ENCODE assay signal across 10 cellular contexts in genomic region chr19:45340899-45341453, GRCh38. TPM values are rescaled to one million over a fixed set of nuclear protein-coding genes. Genes with fewer than 3 reads are reported as not detected.
A peak's percentile ranks its signal among the peaks of the same experiment; 100 is the strongest.
DNase-seq lines count a peak whose midpoint lies in the region; ATAC-seq, FAIRE-seq and TF ChIP-seq lines count a peak whose summit lies in the region.
"Had no signal": no experiment of that assay in that cellular context is flagged by ENCODE, and none has a peak within 500 bp of the region (broad histone marks: within the 10 kb centered on the region; RNA-seq: fewer than 3 reads in every experiment).

No MANE protein-coding gene starts in this region.

- ATAC-seq in heart right ventricle = peak in 1 of 8 donors; percentile 4
- ATAC-seq in left cardiac atrium = no peak
- ATAC-seq in K562 = peak; percentile 22
- ATAC-seq in left colon = peak; percentile 32
- ATAC-seq in HG02623 (IDR thresholded peaks at IDR 0.05; ENCODE audit: unreplicated experiment) = no peak

- intact Hi-C loops in heart right ventricle (cut with DNase I) (no loop called here), left cardiac atrium (cut with DNase I) (no loop called here), K562 (cut with micrococcal nuclease) (no loop called here), left colon (cut with DNase I, micrococcal nuclease) (no loop called here), vagina (cut with DNase I) (no loop called here), head of caudate nucleus (cut with DNase I) (no loop called here)

- TF ChIP-seq POLR2A in K562 (conservative IDR thresholded peaks at IDR 0.05) (no peak), vagina (IDR thresholded peaks at IDR 0.05) (no peak)

- in situ Hi-C loops in K562 (cut with MboI) = no loop called here

- H2AFZ ChIP-seq in K562 (ENCODE audit: low read depth, low read length) = peak overlapping the region; percentile 56

- H3K36me3 ChIP-seq in heart right ventricle = no peaks in the 10 kb centered on the region
- H3K36me3 ChIP-seq in K562 (ENCODE audit: control insufficient read depth, insufficient read depth, low read length) = no peaks in the 10 kb centered on the region
- H3K36me3 ChIP-seq in vagina = no peaks in the 10 kb centered on the region
- H3K36me3 ChIP-seq: tibial artery had no signal

- H3K79me2 ChIP-seq in K562 (ENCODE audit: control insufficient read depth, insufficient read depth, low read length) = no peaks in the 10 kb centered on the region

- H3K9me3 ChIP-seq in heart right ventricle = no peaks in the 10 kb centered on the region
- H3K9me3 ChIP-seq in K562 (replicated peaks; ENCODE audit: control insufficient read depth, insufficient read depth, low read depth, low read length) = no peaks in the 10 kb centered on the region
- no peaks in the 10 kb centered on the region for H3K9me3 ChIP-seq in vagina
- H3K9me3 ChIP-seq: tibial artery had no signal

- POLR2A ChIA-PET in K562 (lab: Yijun Ruan, JAX) = interaction anchor here (1.4 kb wide), 1 partner anchor 140 kb away, joined by 3 read pairs; no protein-coding TSS in a partner anchor

- CTCF ChIA-PET in K562 (lab: Yijun Ruan, JAX; ENCODE audit: low intra/inter-chr PET ratio) = interaction anchor here (0.7 kb wide), 1 partner anchor 261 kb away, joined by 4 read pairs; no protein-coding TSS in a partner anchor

- TF ChIP-seq EP300 in K562 (IDR thresholded peaks at IDR 0.05; ENCODE audit: low read length) = no peak

- peak overlapping the region; percentile 69 for H3K4me2 ChIP-seq in K562 (ENCODE audit: insufficient read depth, low read length)

- H3K9me1 ChIP-seq in K562 (ENCODE audit: control insufficient read depth, insufficient read depth, low read length) = no peaks in the 10 kb centered on the region

- H3K4me3 ChIP-seq in heart right ventricle = peak overlapping the region in 8 of 10 donors; percentile 17 to 34 (median 30)
- peak overlapping the region; percentile 42 for H3K4me3 ChIP-seq in K562
- H3K4me3 ChIP-seq in vagina = peak overlapping the region; percentile 42 to 43
- H3K4me3 ChIP-seq: tibial artery had no signal

- DNase-seq in heart right ventricle (no peak), left cardiac atrium (no peak), K562 (ENCODE audit: extremely low read depth in 1 of 4, low spot score in 3 of 4) (no peak), left colon (peak in 1 of 2 donors; percentile 18), vagina (ENCODE audit: extremely low spot score in 2 of 2) (no peak), head of caudate nucleus (no peak), GM10266 (ENCODE audit: extremely low spot score) (no peak)
- DNase-seq: NCI-H510A treated with DMSO at 0.1 percent for 48 hours, tibial artery had no signal

- TF ChIP-seq RAD21 in K562 (CRISPR knock-in tag; conservative IDR thresholded peaks at IDR 0.05 in 1 of 2, IDR thresholded peaks at IDR 0.05 in 1 of 2) = no peak

- BruUV-seq in K562 (replicated peaks; lab: Mats Ljungman, UMichigan) = no TSS peak

- WGBS in heart right ventricle, 2 donors = 14 to 16% methylated on average over 22 to 25 of the region's 25 CpGs
- WGBS in K562 (ENCODE audit: insufficient coverage, low coverage, missing lambda C conversion rate) = 11% methylated on average over 7 of the region's 25 CpGs

- peak; percentile 56 for FAIRE-seq in K562 (lab: Jason Lieb, UNC)

- H3K4me1 ChIP-seq in heart right ventricle (peaks cover 0 to 10% (median 5%) of the 10 kb centered on the region in 9 donors), K562 (replicated peaks in 1 of 2; ENCODE audit: control insufficient read depth in 2 of 2, insufficient read depth in 2 of 2, low read length in 2 of 2) (peaks cover 7 to 40% of the 10 kb centered on the region in 2 experiments; a peak in 4 of 5 replicates), vagina (peaks cover 14% of the 10 kb centered on the region)

- no peak overlapping the region for H3K27ac ChIP-seq in heart right ventricle
- no peak overlapping the region for H3K27ac ChIP-seq in K562 (ENCODE audit: extremely low read depth, low read depth, low read length)
- H3K27ac ChIP-seq in vagina = peak overlapping the region; percentile 43
- H3K27ac ChIP-seq: tibial artery had no signal

- H3K9ac ChIP-seq in K562 (ENCODE audit: insufficient read depth in 1 of 2, low read depth in 2 of 2, low read length in 2 of 2) = peak overlapping the region in 1 of 2 experiments; percentile 66; a peak in 3 of 4 replicates

- no peaks in the 10 kb centered on the region for H4K20me1 ChIP-seq in K562 (replicated peaks; ENCODE audit: control insufficient read depth, insufficient read depth, low read length)

- H3K27me3 ChIP-seq in heart right ventricle (peaks cover 6 to 42% (median 34%) of the 10 kb centered on the region in 7 donors), K562 (ENCODE audit: control insufficient read depth in 2 of 2, insufficient read depth in 2 of 2, low read length in 2 of 2) (peaks cover 8 to 13% of the 10 kb centered on the region in 2 experiments; a peak in 3 of 5 replicates), vagina (no peaks in the 10 kb centered on the region)

- TF ChIP-seq CTCF in heart right ventricle (IDR thresholded peaks at IDR 0.05) (no peak), K562 (IDR thresholded peaks at IDR 0.05 in 2 of 3, conservative IDR thresholded peaks at IDR 0.05 in 1 of 3; ENCODE audit: insufficient read depth in 2 of 3, low read depth in 1 of 3, low read length in 3 of 3) (no peak), vagina (IDR thresholded peaks at IDR 0.05) (no peak), GM10266 (IDR thresholded peaks at IDR 0.05; ENCODE audit: control insufficient read depth, insufficient read depth, low read depth, missing control alignments) (no peak)

RNA-seq across cellular contexts. Expression of gene KLC3, which starts 0.4 kb away (rescaled TPM):
- total RNA-seq in heart right ventricle (under 1 TPM in 2 of 10 donors, not detected in 8; 0.14 TPM), left cardiac atrium (under 1 TPM; 0.21 to 0.24 TPM), K562 (2014; rRNA removed) (1.2 and 1.3 TPM in 2 replicates), K562 (2014; rRNA removed; fragmentation: Illumina TruSeq; extraction: Trizol) (0.22 TPM in 1 of 2 replicates, not detected in the other), K562 (2015; rRNA removed; fragmentation: Illumina TruSeq; extraction: Trizol) (0.19 TPM in 1 of 2 replicates, not detected in the other), K562 (2021) (0.56 and 0.71 TPM in 2 replicates), left colon (not detected), vagina (20.9 TPM)
- polyA plus RNA-seq in heart right ventricle (under 1 TPM in 1 of 2 donors, not detected in 1; 0.16 TPM), K562 (2011; rRNA removed) (0.60 and 0.95 TPM in 2 replicates), K562 (2014; fragmentation: Illumina TruSeq; extraction: Trizol) (0.21 and 0.43 TPM in 2 replicates), K562 (2014; fragmentation: Nextera tagmentation; extraction: Ambion mirVana) (under 1 TPM in 1 of 2 experiments, not detected in 1; 0.03 TPM), K562 (2014; rRNA removed) (0.58 and 0.90 TPM in 2 replicates)
- 0.86 and 1.9 TPM in 2 replicates for total RNA-seq in K562 (2011; cell fraction: chromatin; rRNA removed; ENCODE audit: low replicate concordance)
- 1.3 and 1.6 TPM in 2 replicates for total RNA-seq in K562 (2011; cell fraction: nucleolus; rRNA removed)
- total RNA-seq in K562 (2011; cell fraction: nucleoplasm; rRNA removed) = 1.5 and 1.6 TPM in 2 replicates
- polyA plus RNA-seq in K562 (2011; cell fraction: cytosol; rRNA removed) = 0.80 and 1.6 TPM in 2 replicates
- 1.0 and 2.1 TPM in 2 replicates for polyA plus RNA-seq in K562 (2011; cell fraction: nucleus; rRNA removed)
- 0.55 and 0.86 TPM in 2 replicates for polyA plus RNA-seq in K562 (2012)
- 0.15 and 0.35 TPM in 2 replicates for polyA minus RNA-seq in K562 (2011; rRNA and poly(A)+ RNA removed)
- polyA minus RNA-seq in K562 (2011; cell fraction: cytosol; rRNA and poly(A)+ RNA removed) = 1.0 TPM in 1 of 2 replicates, not detected in the other
- 0.22 TPM in 1 of 2 replicates, not detected in the other for polyA minus RNA-seq in K562 (2011; cell fraction: nucleus; rRNA and poly(A)+ RNA removed)

RNA-seq across cellular contexts. Expression of gene CKM, which starts 18.3 kb away (rescaled TPM):
- total RNA-seq in heart right ventricle = 1,000 to 10,000 TPM; 3,088 to 7,765 (median 4,540) TPM
- polyA plus RNA-seq in heart right ventricle = 1,000 to 10,000 TPM; 2,078 to 4,353 TPM
- 1,000 to 10,000 TPM; 3,072 to 3,213 TPM for total RNA-seq in left cardiac atrium
- total RNA-seq in K562 (2011; cell fraction: chromatin; rRNA removed; ENCODE audit: low replicate concordance) = not detected in 2 replicates
- total RNA-seq in K562 (2011; cell fraction: nucleolus; rRNA removed) = not detected in 2 replicates
- total RNA-seq in K562 (2011; cell fraction: nucleoplasm; rRNA removed) = not detected in 2 replicates
- total RNA-seq in K562 (2014; rRNA removed) = not detected in 2 replicates
- not detected in 2 replicates for total RNA-seq in K562 (2014; rRNA removed; fragmentation: Illumina TruSeq; extraction: Trizol)
- 0.14 and 0.15 TPM in 2 replicates for total RNA-seq in K562 (2015; rRNA removed; fragmentation: Illumina TruSeq; extraction: Trizol)
- total RNA-seq in K562 (2021) = 0.09 and 0.11 TPM in 2 replicates
- 0.47 TPM in 1 of 2 replicates, not detected in the other for polyA plus RNA-seq in K562 (2011; rRNA removed)
- 0.22 and 0.62 TPM in 2 replicates for polyA plus RNA-seq in K562 (2011; cell fraction: cytosol; rRNA removed)
- 0.10 and 0.70 TPM in 2 replicates for polyA plus RNA-seq in K562 (2011; cell fraction: nucleus; rRNA removed)
- 0.13 and 0.30 TPM in 2 replicates for polyA plus RNA-seq in K562 (2012)
- not detected in 2 replicates for polyA plus RNA-seq in K562 (2014; fragmentation: Illumina TruSeq; extraction: Trizol)
- polyA plus RNA-seq in K562 (2014; fragmentation: Nextera tagmentation; extraction: Ambion mirVana) = under 1 TPM; 0.06 TPM
- polyA plus RNA-seq in K562 (2014; rRNA removed) = 0.08 and 0.17 TPM in 2 replicates
- 0.18 TPM in 1 of 2 replicates, not detected in the other for polyA minus RNA-seq in K562 (2011; rRNA and poly(A)+ RNA removed)
- polyA minus RNA-seq in K562 (2011; cell fraction: cytosol; rRNA and poly(A)+ RNA removed) = not detected in 2 replicates
- polyA minus RNA-seq in K562 (2011; cell fraction: nucleus; rRNA and poly(A)+ RNA removed) = 0.33 TPM in 1 of 2 replicates, not detected in the other
- total RNA-seq in left colon = under 1 TPM in 1 of 2 donors, not detected in 1; 0.50 TPM
- not detected for total RNA-seq in vagina

RNA-seq across cellular contexts. Expression of gene ERCC2, which starts 29.4 kb away (rescaled TPM):
- total RNA-seq in heart right ventricle (10 to 100 TPM; 11.4 to 15.2 (median 14.1) TPM), left cardiac atrium (10 to 100 TPM; 12.7 to 13.0 TPM), K562 (2014; rRNA removed) (26.4 and 29.8 TPM in 2 replicates), K562 (2014; rRNA removed; fragmentation: Illumina TruSeq; extraction: Trizol) (12.0 and 15.0 TPM in 2 replicates), K562 (2015; rRNA removed; fragmentation: Illumina TruSeq; extraction: Trizol) (12.9 and 13.9 TPM in 2 replicates), K562 (2021) (55.9 and 57.7 TPM in 2 replicates), left colon (10 to 100 TPM in 1 of 2 donors, 1 to 10 TPM in 1; 8.7 to 13.4 TPM), vagina (17.9 TPM)
- polyA plus RNA-seq in heart right ventricle (10 to 100 TPM in 1 of 2 donors, 1 to 10 TPM in 1; 6.5 to 11.8 TPM), K562 (2011; rRNA removed) (23.4 and 52.4 TPM in 2 replicates), K562 (2014; fragmentation: Illumina TruSeq; extraction: Trizol) (28.5 and 32.7 TPM in 2 replicates), K562 (2014; fragmentation: Nextera tagmentation; extraction: Ambion mirVana) (1 to 10 TPM; 2.2 to 2.4 TPM), K562 (2014; rRNA removed) (31.1 and 31.6 TPM in 2 replicates)
- 133 and 285 TPM in 2 replicates for total RNA-seq in K562 (2011; cell fraction: chromatin; rRNA removed; ENCODE audit: low replicate concordance)
- total RNA-seq in K562 (2011; cell fraction: nucleolus; rRNA removed) = 121 and 134 TPM in 2 replicates
- 92.9 and 95.2 TPM in 2 replicates for total RNA-seq in K562 (2011; cell fraction: nucleoplasm; rRNA removed)
- polyA plus RNA-seq in K562 (2011; cell fraction: cytosol; rRNA removed) = 23.5 and 48.2 TPM in 2 replicates
- 142 and 172 TPM in 2 replicates for polyA plus RNA-seq in K562 (2011; cell fraction: nucleus; rRNA removed)
- polyA plus RNA-seq in K562 (2012) = 37.7 and 45.1 TPM in 2 replicates
- 51.5 and 54.5 TPM in 2 replicates for polyA minus RNA-seq in K562 (2011; rRNA and poly(A)+ RNA removed)
- 26.8 and 33.6 TPM in 2 replicates for polyA minus RNA-seq in K562 (2011; cell fraction: cytosol; rRNA and poly(A)+ RNA removed)
- 37.0 and 57.0 TPM in 2 replicates for polyA minus RNA-seq in K562 (2011; cell fraction: nucleus; rRNA and poly(A)+ RNA removed)

Comparison
In these comparisons a context has a peak if more than half of its experiments do, and no peak if none do; other contexts are left out.
1. ATAC-seq: peak in K562 (single experiment) and left colon (single experiment); none in left cardiac atrium (0 of 2) and HG02623 (single experiment).
2. RNA of gene CKM, which starts 18.3 kb away (total RNA-seq): 3,088 to 7,765 TPM in heart right ventricle and 3,072 to 3,213 TPM in left cardiac atrium; 0.50 TPM in left colon, 0.09 to 0.15 TPM in K562 and not detected in vagina (single experiment); every median in the first group is over 1,000 times any median in the second.
3. Peak in every context shown above with its lines, with median percentiles within 50 percentile points of each other: H3K4me3 ChIP-seq.